In genomic region chrX:38841766-38842165, GRCh38 we compare ENCODE assay signal across 1 cellular context.
TF ChIP-seq lines count a peak whose summit lies in the region.

No MANE protein-coding gene starts in this region.

TF ChIP-seq in K562, 482 proteins besides CTCF, POLR2A, EP300 and RAD21 (continued from another document and continues in another):
- TF ChIP-seq PKNOX1 (IDR thresholded peaks at IDR 0.05), result no peak
- no peak for TF ChIP-seq ZNF384 (IDR thresholded peaks at IDR 0.05; ENCODE audit: low read depth, low read length)
- TF ChIP-seq ZNF695 (CRISPR knock-in tag; IDR thresholded peaks at IDR 0.05), result no peak
- TF ChIP-seq USF1 (CRISPR knock-in tag; IDR thresholded peaks at IDR 0.05), result no peak
- no peak for TF ChIP-seq ZFP36 (IDR thresholded peaks at IDR 0.05; ENCODE audit: low read depth, low read length, partially characterized antibody)
- 0 out of 2 replicates have a peak, but pooled peaks have one; percentile 25 for TF ChIP-seq L3MBTL2 (IDR thresholded peaks at IDR 0.05)
- TF ChIP-seq BCOR (IDR thresholded peaks at IDR 0.05), result no peak
- TF ChIP-seq, protein P1, sequence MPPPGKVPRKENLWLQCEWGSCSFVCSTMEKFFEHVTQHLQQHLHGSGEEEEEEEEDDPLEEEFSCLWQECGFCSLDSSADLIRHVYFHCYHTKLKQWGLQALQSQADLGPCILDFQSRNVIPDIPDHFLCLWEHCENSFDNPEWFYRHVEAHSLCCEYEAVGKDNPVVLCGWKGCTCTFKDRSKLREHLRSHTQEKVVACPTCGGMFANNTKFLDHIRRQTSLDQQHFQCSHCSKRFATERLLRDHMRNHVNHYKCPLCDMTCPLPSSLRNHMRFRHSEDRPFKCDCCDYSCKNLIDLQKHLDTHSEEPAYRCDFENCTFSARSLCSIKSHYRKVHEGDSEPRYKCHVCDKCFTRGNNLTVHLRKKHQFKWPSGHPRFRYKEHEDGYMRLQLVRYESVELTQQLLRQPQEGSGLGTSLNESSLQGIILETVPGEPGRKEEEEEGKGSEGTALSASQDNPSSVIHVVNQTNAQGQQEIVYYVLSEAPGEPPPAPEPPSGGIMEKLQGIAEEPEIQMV (tag; conservative IDR thresholded peaks at IDR 0.05; ENCODE audit: low read depth), result no peak
- TF ChIP-seq, protein P2, sequence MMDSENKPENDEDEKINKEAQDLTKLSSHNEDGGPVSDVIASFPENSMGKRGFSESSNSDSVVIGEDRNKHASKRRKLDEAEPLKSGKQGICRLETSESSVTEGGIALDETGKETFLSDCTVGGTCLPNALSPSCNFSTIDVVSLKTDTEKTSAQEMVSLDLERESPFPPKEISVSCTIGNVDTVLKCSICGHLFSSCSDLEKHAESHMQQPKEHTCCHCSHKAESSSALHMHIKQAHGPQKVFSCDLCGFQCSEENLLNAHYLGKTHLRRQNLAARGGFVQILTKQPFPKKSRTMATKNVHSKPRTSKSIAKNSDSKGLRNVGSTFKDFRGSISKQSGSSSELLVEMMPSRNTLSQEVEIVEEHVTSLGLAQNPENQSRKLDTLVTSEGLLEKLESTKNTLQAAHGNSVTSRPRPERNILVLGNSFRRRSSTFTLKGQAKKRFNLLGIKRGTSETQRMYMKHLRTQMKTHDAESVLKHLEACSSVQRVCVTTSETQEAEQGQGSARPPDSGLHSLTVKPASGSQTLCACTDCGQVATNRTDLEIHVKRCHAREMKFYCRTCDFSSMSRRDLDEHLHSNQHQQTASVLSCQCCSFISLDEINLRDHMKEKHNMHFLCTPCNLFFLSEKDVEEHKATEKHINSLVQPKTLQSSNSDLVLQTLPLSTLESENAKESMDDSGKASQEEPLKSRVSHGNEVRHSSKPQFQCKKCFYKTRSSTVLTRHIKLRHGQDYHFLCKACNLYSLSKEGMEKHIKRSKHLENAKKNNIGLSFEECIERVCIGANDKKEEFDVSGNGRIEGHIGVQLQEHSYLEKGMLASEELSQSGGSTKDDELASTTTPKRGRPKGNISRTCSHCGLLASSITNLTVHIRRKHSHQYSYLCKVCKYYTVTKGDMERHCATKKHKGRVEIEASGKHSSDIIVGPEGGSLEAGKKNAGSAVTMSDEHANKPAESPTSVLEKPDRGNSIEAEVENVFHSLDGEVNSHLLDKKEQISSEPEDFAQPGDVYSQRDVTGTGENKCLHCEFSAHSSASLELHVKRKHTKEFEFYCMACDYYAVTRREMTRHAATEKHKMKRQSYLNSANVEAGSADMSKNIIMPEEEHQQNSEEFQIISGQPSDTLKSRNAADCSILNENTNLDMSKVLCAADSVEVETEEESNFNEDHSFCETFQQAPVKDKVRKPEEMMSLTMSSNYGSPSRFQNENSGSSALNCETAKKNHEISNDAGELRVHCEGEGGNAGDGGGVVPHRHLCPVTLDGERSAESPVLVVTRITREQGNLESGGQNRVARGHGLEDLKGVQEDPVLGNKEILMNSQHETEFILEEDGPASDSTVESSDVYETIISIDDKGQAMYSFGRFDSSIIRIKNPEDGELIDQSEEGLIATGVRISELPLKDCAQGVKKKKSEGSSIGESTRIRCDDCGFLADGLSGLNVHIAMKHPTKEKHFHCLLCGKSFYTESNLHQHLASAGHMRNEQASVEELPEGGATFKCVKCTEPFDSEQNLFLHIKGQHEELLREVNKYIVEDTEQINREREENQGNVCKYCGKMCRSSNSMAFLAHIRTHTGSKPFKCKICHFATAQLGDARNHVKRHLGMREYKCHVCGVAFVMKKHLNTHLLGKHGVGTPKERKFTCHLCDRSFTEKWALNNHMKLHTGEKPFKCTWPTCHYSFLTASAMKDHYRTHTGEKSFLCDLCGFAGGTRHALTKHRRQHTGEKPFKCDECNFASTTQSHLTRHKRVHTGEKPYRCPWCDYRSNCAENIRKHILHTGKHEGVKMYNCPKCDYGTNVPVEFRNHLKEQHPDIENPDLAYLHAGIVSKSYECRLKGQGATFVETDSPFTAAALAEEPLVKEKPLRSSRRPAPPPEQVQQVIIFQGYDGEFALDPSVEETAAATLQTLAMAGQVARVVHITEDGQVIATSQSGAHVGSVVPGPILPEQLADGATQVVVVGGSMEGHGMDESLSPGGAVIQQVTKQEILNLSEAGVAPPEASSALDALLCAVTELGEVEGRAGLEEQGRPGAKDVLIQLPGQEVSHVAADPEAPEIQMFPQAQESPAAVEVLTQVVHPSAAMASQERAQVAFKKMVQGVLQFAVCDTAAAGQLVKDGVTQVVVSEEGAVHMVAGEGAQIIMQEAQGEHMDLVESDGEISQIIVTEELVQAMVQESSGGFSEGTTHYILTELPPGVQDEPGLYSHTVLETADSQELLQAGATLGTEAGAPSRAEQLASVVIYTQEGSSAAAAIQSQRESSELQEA (IDR thresholded peaks at IDR 0.05; ENCODE audit: low read depth), result no peak
- no peak for TF ChIP-seq DDX20 (tag; IDR thresholded peaks at IDR 0.05; ENCODE audit: low read depth)
- TF ChIP-seq CTBP1 (IDR thresholded peaks at IDR 0.05; ENCODE audit: borderline replicate concordance), result 0 out of 2 replicates have a peak, but pooled peaks have one; percentile 18
- no peak for TF ChIP-seq ETV1 (tag; conservative IDR thresholded peaks at IDR 0.05; ENCODE audit: low read depth)
- TF ChIP-seq, protein P3, sequence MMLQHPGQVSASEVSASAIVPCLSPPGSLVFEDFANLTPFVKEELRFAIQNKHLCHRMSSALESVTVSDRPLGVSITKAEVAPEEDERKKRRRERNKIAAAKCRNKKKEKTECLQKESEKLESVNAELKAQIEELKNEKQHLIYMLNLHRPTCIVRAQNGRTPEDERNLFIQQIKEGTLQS (IDR thresholded peaks at IDR 0.05), result no peak
- TF ChIP-seq, protein P3 (CRISPR knock-in tag; conservative IDR thresholded peaks at IDR 0.05), result no peak
- TF ChIP-seq, protein P4, sequence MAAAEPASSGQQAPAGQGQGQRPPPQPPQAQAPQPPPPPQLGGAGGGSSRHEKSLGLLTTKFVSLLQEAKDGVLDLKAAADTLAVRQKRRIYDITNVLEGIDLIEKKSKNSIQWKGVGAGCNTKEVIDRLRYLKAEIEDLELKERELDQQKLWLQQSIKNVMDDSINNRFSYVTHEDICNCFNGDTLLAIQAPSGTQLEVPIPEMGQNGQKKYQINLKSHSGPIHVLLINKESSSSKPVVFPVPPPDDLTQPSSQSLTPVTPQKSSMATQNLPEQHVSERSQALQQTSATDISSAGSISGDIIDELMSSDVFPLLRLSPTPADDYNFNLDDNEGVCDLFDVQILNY (CRISPR knock-in tag; IDR thresholded peaks at IDR 0.05), result no peak
- no peak for TF ChIP-seq CEBPZ (IDR thresholded peaks at IDR 0.05; ENCODE audit: borderline replicate concordance, low read depth, low read length)
- TF ChIP-seq ZBTB43 (CRISPR knock-in tag; IDR thresholded peaks at IDR 0.05), result no peak
- TF ChIP-seq, protein P5, sequence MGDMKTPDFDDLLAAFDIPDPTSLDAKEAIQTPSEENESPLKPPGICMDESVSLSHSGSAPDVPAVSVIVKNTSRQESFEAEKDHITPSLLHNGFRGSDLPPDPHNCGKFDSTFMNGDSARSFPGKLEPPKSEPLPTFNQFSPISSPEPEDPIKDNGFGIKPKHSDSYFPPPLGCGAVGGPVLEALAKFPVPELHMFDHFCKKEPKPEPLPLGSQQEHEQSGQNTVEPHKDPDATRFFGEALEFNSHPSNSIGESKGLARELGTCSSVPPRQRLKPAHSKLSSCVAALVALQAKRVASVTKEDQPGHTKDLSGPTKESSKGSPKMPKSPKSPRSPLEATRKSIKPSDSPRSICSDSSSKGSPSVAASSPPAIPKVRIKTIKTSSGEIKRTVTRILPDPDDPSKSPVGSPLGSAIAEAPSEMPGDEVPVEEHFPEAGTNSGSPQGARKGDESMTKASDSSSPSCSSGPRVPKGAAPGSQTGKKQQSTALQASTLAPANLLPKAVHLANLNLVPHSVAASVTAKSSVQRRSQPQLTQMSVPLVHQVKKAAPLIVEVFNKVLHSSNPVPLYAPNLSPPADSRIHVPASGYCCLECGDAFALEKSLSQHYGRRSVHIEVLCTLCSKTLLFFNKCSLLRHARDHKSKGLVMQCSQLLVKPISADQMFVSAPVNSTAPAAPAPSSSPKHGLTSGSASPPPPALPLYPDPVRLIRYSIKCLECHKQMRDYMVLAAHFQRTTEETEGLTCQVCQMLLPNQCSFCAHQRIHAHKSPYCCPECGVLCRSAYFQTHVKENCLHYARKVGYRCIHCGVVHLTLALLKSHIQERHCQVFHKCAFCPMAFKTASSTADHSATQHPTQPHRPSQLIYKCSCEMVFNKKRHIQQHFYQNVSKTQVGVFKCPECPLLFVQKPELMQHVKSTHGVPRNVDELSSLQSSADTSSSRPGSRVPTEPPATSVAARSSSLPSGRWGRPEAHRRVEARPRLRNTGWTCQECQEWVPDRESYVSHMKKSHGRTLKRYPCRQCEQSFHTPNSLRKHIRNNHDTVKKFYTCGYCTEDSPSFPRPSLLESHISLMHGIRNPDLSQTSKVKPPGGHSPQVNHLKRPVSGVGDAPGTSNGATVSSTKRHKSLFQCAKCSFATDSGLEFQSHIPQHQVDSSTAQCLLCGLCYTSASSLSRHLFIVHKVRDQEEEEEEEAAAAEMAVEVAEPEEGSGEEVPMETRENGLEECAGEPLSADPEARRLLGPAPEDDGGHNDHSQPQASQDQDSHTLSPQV (IDR thresholded peaks at IDR 0.05), result no peak
- TF ChIP-seq ZSCAN29 (IDR thresholded peaks at IDR 0.05), result no peak
- TF ChIP-seq ARID2 (IDR thresholded peaks at IDR 0.05), result no peak
- TF ChIP-seq TEAD4 (IDR thresholded peaks at IDR 0.05; ENCODE audit: low read length), result peak; percentile 85
- TF ChIP-seq TEAD4 (CRISPR knock-in tag; IDR thresholded peaks at IDR 0.05; ENCODE audit: borderline replicate concordance), result no peak
- TF ChIP-seq ELK1 (CRISPR knock-in tag; IDR thresholded peaks at IDR 0.05), result no peak
- no peak for TF ChIP-seq WHSC1 (IDR thresholded peaks at IDR 0.05; ENCODE audit: low read length)
- no peak for TF ChIP-seq SRSF3 (IDR thresholded peaks at IDR 0.05; ENCODE audit: insufficient read depth, low read length)
- no peak for TF ChIP-seq CREM (IDR thresholded peaks at IDR 0.05; ENCODE audit: low read depth)
